In the genomic region with DNA sequence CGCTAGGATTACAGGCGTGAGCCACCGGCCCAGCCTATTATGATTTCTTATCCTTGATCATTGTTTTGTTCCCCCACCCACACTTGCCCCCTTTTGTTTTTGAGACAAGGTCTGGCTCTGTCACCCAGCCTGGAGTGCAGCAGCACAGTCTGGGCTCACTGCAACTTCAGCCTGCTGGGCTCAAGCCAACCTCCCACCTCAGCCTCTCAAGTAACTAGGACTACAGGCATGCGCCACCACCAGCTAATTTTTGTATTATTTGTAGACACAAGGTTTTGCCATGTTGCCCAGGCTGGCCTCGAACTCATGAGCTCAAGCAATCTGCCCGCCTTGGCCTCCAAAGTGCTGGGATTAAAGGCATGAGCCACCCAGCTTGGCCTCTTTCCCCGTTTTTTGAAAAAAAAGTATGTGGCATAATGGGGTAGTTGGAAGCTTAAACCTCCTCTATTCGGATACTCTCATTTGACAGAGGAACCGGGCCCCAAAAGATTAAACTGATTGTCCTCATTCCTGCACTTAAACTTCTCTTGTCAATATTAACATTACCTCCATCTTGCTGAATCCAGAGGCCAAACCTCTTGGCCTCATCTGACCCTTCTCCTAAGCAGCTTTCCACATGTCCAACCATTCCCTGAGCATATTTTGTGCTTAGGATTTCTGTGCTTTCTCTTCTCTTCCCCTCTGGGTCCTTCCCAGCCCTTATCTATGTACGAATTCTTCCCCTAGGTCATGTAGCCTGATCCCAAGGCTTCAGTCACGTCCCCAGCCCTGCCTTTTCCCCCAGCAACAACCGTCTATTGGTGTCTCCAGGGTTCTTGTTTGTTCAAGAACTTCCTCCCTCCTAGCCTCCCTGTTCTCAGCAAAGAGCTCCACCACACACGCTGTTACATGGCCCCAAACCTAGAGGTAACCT, we compare ENCODE assay signal across 18 cellular contexts. TPM values are rescaled to one million over a fixed set of nuclear protein-coding genes. Genes with fewer than 3 reads are reported as not detected.
A peak's percentile ranks its signal among the peaks of the same experiment; 100 is the strongest.
DNase-seq lines count a peak whose midpoint lies in the region; ATAC-seq and TF ChIP-seq lines count a peak whose summit lies in the region.
"Had no signal": no experiment of that assay in that cellular context is flagged by ENCODE, and none has a peak within 500 bp of the region (broad histone marks: within the 10 kb centered on the region; RNA-seq: fewer than 3 reads in every experiment).

No MANE protein-coding gene starts in this region.

- H3K36me3 ChIP-seq in CD4-positive, alpha-beta memory T cell (ENCODE audit: insufficient read depth, low read length): no peaks in the 10 kb centered on the region
- no peaks in the 10 kb centered on the region for H3K36me3 ChIP-seq in adrenal gland (replicated peaks in 1 of 2)
- no peaks in the 10 kb centered on the region for H3K36me3 ChIP-seq in right atrium auricular region
- H3K36me3 ChIP-seq in parathyroid adenoma (ENCODE audit: control insufficient read depth, insufficient read depth, low read length): no peaks in the 10 kb centered on the region
- H3K36me3 ChIP-seq: SJCRH30, vagina had no signal

- TF ChIP-seq POLR2A in adrenal gland (IDR thresholded peaks at IDR 0.05): no peak

- H3K27ac Mint-ChIP-seq in CD4-positive, alpha-beta memory T cell: peak overlapping the region in 4 of 7 donors; percentile 16 to 58 (median 47)
- H3K27ac Mint-ChIP-seq: activated T-helper 17 cell treated with anti-CD3 and anti-CD28 coated beads, Interleukin-2, amount 50 U/mL, for 72 hours had no signal

- no peak overlapping the region for H3K4me3 ChIP-seq in CD4-positive, alpha-beta memory T cell (ENCODE audit: low read length in 2 of 2)
- H3K4me3 ChIP-seq in adrenal gland: no peak overlapping the region
- H3K4me3 ChIP-seq in right atrium auricular region: no peak overlapping the region
- no peak overlapping the region for H3K4me3 ChIP-seq in parathyroid adenoma (ENCODE audit: low read depth, low read length)
- H3K4me3 ChIP-seq: SJCRH30, vagina had no signal

- peak overlapping the region in 1 of 8 donors; percentile 1 for H3K4me3 Mint-ChIP-seq in CD4-positive, alpha-beta memory T cell
- H3K4me3 Mint-ChIP-seq: activated T-helper 17 cell treated with anti-CD3 and anti-CD28 coated beads, Interleukin-2, amount 50 U/mL, for 72 hours had no signal

- H3K4me2 ChIP-seq in parathyroid adenoma (ENCODE audit: low read length): peak overlapping the region; percentile 31

- no peak overlapping the region for H3K9ac ChIP-seq in parathyroid adenoma

- POLR2A ChIA-PET in CD4-positive, alpha-beta memory T cell (lab: Charles Lee; ENCODE audit: partially characterized antibody): interaction anchor here (0.8 to 11.5 kb wide), 3 partner anchors 28 to 175 kb away, joined by 3 to 180 read pairs (median 32); a partner anchor contains a TSS

- no peaks in the 10 kb centered on the region for H3K79me2 ChIP-seq in parathyroid adenoma

- DNase-seq in CD4-positive, alpha-beta memory T cell: peak in 1 of 5 donors; percentile 10
- DNase-seq in adrenal gland (peak in 1 of 7 donors; percentile 51), right atrium auricular region (ENCODE audit: low spot score) (no peak), NCI-H1092 treated with DMSO at 0.1 percent for 48 hours (lab: John Stamatoyannopoulos, UW) (no peak), ureter (ENCODE audit: low spot score) (no peak), NCI-H1417 (lab: John Stamatoyannopoulos, UW) (no peak)
- DNase-seq: activated CD4-positive, alpha-beta T cell treated with anti-CD3 and anti-CD28 coated beads, Interleukin-2, amount 50 U/mL, for 48 hours; dermis blood vessel endothelial cell; GOT3; mesendoderm; NCI-H2171; SJCRH30; stimulated activated CD4-positive, alpha-beta T cell treated with anti-CD3 and anti-CD28 coated beads, Interleukin-1b, Interleukin-23, amount 100 ng/mL, for 48 hours; T1000 had no signal

- H3K27ac ChIP-seq in CD4-positive, alpha-beta memory T cell (ENCODE audit: low read depth, low read length): no peak overlapping the region
- H3K27ac ChIP-seq in adrenal gland (peak overlapping the region in 3 of 5 donors; percentile 57 to 70 (median 62)), right atrium auricular region (peak overlapping the region; percentile 31 to 58), parathyroid adenoma (peak overlapping the region; percentile 81)
- H3K27ac ChIP-seq: SJCRH30, vagina had no signal

- peaks cover 0 to under 1% of the 10 kb centered on the region in 2 donors for H3K36me3 Mint-ChIP-seq in CD4-positive, alpha-beta memory T cell

- no peaks in the 10 kb centered on the region for H3K27me3 ChIP-seq in CD4-positive, alpha-beta memory T cell (ENCODE audit: insufficient read depth, low read length)
- no peaks in the 10 kb centered on the region for H3K27me3 ChIP-seq in adrenal gland
- no peaks in the 10 kb centered on the region for H3K27me3 ChIP-seq in right atrium auricular region
- no peaks in the 10 kb centered on the region for H3K27me3 ChIP-seq in parathyroid adenoma (ENCODE audit: control insufficient read depth, insufficient read depth, low read length)
- H3K27me3 ChIP-seq: SJCRH30, vagina had no signal

- ATAC-seq in GM21526 (IDR thresholded peaks at IDR 0.05; ENCODE audit: low FRiP score, unreplicated experiment): no peak
- ATAC-seq: activated T-helper 17 cell treated with anti-CD3 and anti-CD28 coated beads, Interleukin-2, amount 50 U/mL, for 72 hours had no signal

- H2AFZ ChIP-seq in parathyroid adenoma: peak overlapping the region; percentile 74

- peaks cover 0 to 3% of the 10 kb centered on the region in 2 donors for H3K27me3 Mint-ChIP-seq in CD4-positive, alpha-beta memory T cell
- H3K27me3 Mint-ChIP-seq: activated T-helper 17 cell treated with anti-CD3 and anti-CD28 coated beads, Interleukin-2, amount 50 U/mL, for 72 hours had no signal

- H3K9me3 Mint-ChIP-seq in CD4-positive, alpha-beta memory T cell: no peaks in the 10 kb centered on the region
- H3K9me3 Mint-ChIP-seq: activated T-helper 17 cell treated with anti-CD3 and anti-CD28 coated beads, Interleukin-2, amount 50 U/mL, for 72 hours had no signal

- no peaks in the 10 kb centered on the region for H3K4me1 ChIP-seq in CD4-positive, alpha-beta memory T cell (ENCODE audit: insufficient read depth, low read length)
- H3K4me1 ChIP-seq in adrenal gland (replicated peaks in 1 of 2) (peaks cover 0 to 3% of the 10 kb centered on the region in 2 donors), right atrium auricular region (peaks cover 0 to 14% of the 10 kb centered on the region in 2 donors), parathyroid adenoma (peaks cover 28% of the 10 kb centered on the region)
- H3K4me1 ChIP-seq: SJCRH30, vagina had no signal

- H3K4me1 Mint-ChIP-seq in CD4-positive, alpha-beta memory T cell: peaks cover 0 to 10% (median 3%) of the 10 kb centered on the region in 4 donors

- TF ChIP-seq CTCF in adrenal gland (IDR thresholded peaks at IDR 0.05): no peak
- TF ChIP-seq CTCF in right atrium auricular region (IDR thresholded peaks at IDR 0.05): no peak
- TF ChIP-seq CTCF in parathyroid adenoma (IDR thresholded peaks at IDR 0.05): no peak

- intact Hi-C loops in CD4-positive, alpha-beta memory T cell (cut with micrococcal nuclease): no loop called here
- intact Hi-C loops in adrenal gland (cut with DNase I): no loop called here

- H3K9me3 ChIP-seq in CD4-positive, alpha-beta memory T cell (ENCODE audit: control insufficient read depth in 1 of 2, low read length in 2 of 2): no peaks in the 10 kb centered on the region
- H3K9me3 ChIP-seq in adrenal gland (replicated peaks in 1 of 3) (no peaks in the 10 kb centered on the region), right atrium auricular region (no peaks in the 10 kb centered on the region), parathyroid adenoma (ENCODE audit: control insufficient read depth, low read length) (no peaks in the 10 kb centered on the region)
- H3K9me3 ChIP-seq: SJCRH30, vagina had no signal

- CTCF ChIA-PET in CD4-positive, alpha-beta memory T cell (lab: Charles Lee; ENCODE audit: partially characterized antibody): interaction anchor here (1.5 kb wide), 1 partner anchor 32 kb away, joined by 3 read pairs; no protein-coding TSS in a partner anchor

- WGBS in adrenal gland, 4 donors: 74 to 83% (median 80%) methylated on average over 13 of the region's 13 CpGs

RNA-seq across cellular contexts. Expression of a gene that starts 6.1 kb away (rescaled TPM):
- total RNA-seq in CD4-positive, alpha-beta memory T cell: 100 to 1,000 TPM; 264 to 277 TPM
- polyA plus RNA-seq in CD4-positive, alpha-beta memory T cell: 100 to 1,000 TPM; 260 to 268 TPM
- total RNA-seq in adrenal gland: 100 to 1,000 TPM; 215 to 476 (median 409) TPM
- 100 to 1,000 TPM in 2 of 3 donors, 10 to 100 TPM in 1; 80.3 to 355 (median 132) TPM for polyA plus RNA-seq in adrenal gland
- 100 to 1,000 TPM; 161 to 197 TPM for total RNA-seq in right atrium auricular region
- 314 TPM for total RNA-seq in ureter
